2 cellular contexts compared by ENCODE assay signal in the genomic region with DNA sequence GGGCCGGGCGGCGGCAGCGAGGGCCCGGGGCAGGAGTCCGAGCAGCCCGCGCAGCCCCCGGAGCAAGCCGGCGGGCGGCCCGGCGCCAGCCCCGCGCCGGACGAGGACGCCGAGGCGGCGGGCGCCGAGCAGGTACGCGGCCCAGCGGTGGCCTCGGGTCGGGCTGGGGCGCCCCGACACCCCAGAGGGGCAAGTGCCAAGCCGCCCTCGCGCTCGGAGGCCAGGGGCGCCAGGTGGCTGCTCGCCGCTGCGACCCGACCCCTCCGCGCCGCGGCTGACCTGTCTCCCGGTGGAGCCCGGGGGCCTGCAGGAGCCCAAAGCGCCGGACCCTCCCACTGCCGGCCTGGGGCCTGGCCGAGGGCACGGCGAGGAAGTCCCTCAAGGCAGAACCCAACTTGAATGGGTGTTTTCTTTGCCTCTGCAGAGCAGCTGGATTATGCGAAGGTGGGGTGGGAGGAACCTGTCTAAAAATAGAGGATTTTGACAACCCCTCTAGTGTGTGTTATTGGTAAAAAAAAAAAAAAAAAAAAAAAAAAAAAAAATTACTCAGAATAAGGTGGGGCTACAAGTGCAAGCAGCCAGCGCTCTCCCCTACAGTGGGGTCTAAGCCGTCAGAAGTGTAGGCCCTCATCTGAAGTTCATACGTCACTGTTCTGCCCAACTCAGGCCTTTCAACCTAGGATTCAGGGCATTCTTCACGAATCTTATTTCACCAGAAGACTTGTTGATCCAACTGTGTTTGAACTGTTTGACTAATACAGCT.
TF ChIP-seq lines count a peak whose summit lies in the region.

No MANE protein-coding gene starts in this region.

TF ChIP-seq in WTC11, 78 proteins besides CTCF, POLR2A, EP300 and RAD21:
- no peak for TF ChIP-seq ZNF138 (CRISPR knock-in tag; conservative IDR thresholded peaks at IDR 0.05)
- peak; percentile 51; the same call in 1 of the 2 replicates for TF ChIP-seq TP53 (CRISPR knock-in tag; IDR thresholded peaks at IDR 0.05)

TF ChIP-seq in H1, 55 proteins besides CTCF, POLR2A, EP300 and RAD21:
- TF ChIP-seq NANOG (IDR thresholded peaks at IDR 0.05; ENCODE audit: insufficient read depth, low read depth, low read length, poor library complexity, severe bottlenecking) = no peak
- TF ChIP-seq, protein P1, sequence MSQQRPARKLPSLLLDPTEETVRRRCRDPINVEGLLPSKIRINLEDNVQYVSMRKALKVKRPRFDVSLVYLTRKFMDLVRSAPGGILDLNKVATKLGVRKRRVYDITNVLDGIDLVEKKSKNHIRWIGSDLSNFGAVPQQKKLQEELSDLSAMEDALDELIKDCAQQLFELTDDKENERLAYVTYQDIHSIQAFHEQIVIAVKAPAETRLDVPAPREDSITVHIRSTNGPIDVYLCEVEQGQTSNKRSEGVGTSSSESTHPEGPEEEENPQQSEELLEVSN (IDR thresholded peaks at IDR 0.05) = peak; percentile 26; the same call in 1 of the 2 replicates
- no peak for TF ChIP-seq FOSL1 (IDR thresholded peaks at IDR 0.05; ENCODE audit: insufficient read depth, low read depth, low read length)
- TF ChIP-seq HDAC2 (IDR thresholded peaks at IDR 0.05; ENCODE audit: borderline replicate concordance in 1 of 2, low read depth in 2 of 2, low read length in 2 of 2) = no peak
- TF ChIP-seq KDM4A (IDR thresholded peaks at IDR 0.05; ENCODE audit: low read depth, low read length, severe bottlenecking) = no peak
- TF ChIP-seq, protein P2, sequence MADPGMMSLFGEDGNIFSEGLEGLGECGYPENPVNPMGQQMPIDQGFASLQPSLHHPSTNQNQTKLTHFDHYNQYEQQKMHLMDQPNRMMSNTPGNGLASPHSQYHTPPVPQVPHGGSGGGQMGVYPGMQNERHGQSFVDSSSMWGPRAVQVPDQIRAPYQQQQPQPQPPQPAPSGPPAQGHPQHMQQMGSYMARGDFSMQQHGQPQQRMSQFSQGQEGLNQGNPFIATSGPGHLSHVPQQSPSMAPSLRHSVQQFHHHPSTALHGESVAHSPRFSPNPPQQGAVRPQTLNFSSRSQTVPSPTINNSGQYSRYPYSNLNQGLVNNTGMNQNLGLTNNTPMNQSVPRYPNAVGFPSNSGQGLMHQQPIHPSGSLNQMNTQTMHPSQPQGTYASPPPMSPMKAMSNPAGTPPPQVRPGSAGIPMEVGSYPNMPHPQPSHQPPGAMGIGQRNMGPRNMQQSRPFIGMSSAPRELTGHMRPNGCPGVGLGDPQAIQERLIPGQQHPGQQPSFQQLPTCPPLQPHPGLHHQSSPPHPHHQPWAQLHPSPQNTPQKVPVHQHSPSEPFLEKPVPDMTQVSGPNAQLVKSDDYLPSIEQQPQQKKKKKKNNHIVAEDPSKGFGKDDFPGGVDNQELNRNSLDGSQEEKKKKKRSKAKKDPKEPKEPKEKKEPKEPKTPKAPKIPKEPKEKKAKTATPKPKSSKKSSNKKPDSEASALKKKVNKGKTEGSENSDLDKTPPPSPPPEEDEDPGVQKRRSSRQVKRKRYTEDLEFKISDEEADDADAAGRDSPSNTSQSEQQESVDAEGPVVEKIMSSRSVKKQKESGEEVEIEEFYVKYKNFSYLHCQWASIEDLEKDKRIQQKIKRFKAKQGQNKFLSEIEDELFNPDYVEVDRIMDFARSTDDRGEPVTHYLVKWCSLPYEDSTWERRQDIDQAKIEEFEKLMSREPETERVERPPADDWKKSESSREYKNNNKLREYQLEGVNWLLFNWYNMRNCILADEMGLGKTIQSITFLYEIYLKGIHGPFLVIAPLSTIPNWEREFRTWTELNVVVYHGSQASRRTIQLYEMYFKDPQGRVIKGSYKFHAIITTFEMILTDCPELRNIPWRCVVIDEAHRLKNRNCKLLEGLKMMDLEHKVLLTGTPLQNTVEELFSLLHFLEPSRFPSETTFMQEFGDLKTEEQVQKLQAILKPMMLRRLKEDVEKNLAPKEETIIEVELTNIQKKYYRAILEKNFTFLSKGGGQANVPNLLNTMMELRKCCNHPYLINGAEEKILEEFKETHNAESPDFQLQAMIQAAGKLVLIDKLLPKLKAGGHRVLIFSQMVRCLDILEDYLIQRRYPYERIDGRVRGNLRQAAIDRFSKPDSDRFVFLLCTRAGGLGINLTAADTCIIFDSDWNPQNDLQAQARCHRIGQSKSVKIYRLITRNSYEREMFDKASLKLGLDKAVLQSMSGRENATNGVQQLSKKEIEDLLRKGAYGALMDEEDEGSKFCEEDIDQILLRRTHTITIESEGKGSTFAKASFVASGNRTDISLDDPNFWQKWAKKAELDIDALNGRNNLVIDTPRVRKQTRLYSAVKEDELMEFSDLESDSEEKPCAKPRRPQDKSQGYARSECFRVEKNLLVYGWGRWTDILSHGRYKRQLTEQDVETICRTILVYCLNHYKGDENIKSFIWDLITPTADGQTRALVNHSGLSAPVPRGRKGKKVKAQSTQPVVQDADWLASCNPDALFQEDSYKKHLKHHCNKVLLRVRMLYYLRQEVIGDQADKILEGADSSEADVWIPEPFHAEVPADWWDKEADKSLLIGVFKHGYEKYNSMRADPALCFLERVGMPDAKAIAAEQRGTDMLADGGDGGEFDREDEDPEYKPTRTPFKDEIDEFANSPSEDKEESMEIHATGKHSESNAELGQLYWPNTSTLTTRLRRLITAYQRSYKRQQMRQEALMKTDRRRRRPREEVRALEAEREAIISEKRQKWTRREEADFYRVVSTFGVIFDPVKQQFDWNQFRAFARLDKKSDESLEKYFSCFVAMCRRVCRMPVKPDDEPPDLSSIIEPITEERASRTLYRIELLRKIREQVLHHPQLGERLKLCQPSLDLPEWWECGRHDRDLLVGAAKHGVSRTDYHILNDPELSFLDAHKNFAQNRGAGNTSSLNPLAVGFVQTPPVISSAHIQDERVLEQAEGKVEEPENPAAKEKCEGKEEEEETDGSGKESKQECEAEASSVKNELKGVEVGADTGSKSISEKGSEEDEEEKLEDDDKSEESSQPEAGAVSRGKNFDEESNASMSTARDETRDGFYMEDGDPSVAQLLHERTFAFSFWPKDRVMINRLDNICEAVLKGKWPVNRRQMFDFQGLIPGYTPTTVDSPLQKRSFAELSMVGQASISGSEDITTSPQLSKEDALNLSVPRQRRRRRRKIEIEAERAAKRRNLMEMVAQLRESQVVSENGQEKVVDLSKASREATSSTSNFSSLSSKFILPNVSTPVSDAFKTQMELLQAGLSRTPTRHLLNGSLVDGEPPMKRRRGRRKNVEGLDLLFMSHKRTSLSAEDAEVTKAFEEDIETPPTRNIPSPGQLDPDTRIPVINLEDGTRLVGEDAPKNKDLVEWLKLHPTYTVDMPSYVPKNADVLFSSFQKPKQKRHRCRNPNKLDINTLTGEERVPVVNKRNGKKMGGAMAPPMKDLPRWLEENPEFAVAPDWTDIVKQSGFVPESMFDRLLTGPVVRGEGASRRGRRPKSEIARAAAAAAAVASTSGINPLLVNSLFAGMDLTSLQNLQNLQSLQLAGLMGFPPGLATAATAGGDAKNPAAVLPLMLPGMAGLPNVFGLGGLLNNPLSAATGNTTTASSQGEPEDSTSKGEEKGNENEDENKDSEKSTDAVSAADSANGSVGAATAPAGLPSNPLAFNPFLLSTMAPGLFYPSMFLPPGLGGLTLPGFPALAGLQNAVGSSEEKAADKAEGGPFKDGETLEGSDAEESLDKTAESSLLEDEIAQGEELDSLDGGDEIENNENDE (IDR thresholded peaks at IDR 0.05; ENCODE audit: insufficient replicate concordance, low read length) = no peak
- no peak for TF ChIP-seq KDM1A (IDR thresholded peaks at IDR 0.05; ENCODE audit: borderline replicate concordance, low read length)
- TF ChIP-seq CEBPB (IDR thresholded peaks at IDR 0.05; ENCODE audit: low read depth, low read length) = no peak
- TF ChIP-seq, protein P3, sequence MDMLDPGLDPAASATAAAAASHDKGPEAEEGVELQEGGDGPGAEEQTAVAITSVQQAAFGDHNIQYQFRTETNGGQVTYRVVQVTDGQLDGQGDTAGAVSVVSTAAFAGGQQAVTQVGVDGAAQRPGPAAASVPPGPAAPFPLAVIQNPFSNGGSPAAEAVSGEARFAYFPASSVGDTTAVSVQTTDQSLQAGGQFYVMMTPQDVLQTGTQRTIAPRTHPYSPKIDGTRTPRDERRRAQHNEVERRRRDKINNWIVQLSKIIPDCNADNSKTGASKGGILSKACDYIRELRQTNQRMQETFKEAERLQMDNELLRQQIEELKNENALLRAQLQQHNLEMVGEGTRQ (IDR thresholded peaks at IDR 0.05; ENCODE audit: low read length) = no peak
- 0 out of 2 replicates have a peak, but pooled peaks have one; percentile 75 for TF ChIP-seq RBBP5 (IDR thresholded peaks at IDR 0.05; ENCODE audit: borderline replicate concordance, low read depth, low read length)
- no peak for TF ChIP-seq SP1 (IDR thresholded peaks at IDR 0.05; ENCODE audit: low read depth, low read length)
- TF ChIP-seq SIN3A (conservative IDR thresholded peaks at IDR 0.05 in 1 of 2, IDR thresholded peaks at IDR 0.05 in 1 of 2; ENCODE audit: low read depth in 1 of 2, low read length in 2 of 2) = 0 out of 4 replicates have a peak, but pooled peaks of 1 of the 2 experiments have one; percentile 40
